ENCODE assay signal across 14 cellular contexts in the genomic region with DNA sequence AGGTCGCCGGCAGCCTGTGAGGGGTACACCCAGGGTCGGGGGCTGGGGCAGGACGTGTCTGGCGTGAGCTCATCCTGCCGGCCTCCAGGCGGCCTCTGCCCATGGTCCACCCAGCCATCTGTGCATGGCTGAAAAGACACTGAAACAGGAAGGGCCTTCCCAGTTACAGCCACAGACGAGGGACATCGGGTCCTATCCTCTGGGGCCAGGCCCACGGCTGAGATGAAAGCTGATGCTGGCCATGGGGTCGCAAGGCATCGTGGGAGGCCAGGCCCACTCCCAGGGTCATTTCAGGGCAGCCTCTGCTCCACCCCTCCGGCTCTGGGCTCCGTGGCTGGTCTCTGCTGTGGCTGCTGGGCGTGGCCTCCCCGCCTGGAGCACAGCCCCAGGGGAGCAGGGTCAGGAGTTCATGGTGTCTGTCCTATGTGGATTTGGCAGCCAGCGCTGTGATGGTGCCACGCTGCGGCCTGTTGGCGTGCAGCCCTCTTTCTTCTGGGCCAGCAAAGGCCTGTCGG. TPM values are rescaled to one million over a fixed set of nuclear protein-coding genes. Genes with fewer than 3 reads are reported as not detected.
DNase-seq lines count a peak whose midpoint lies in the region; ATAC-seq and TF ChIP-seq lines count a peak whose summit lies in the region.
"Had no signal": no experiment of that assay in that cellular context is flagged by ENCODE, and none has a peak within 500 bp of the region (broad histone marks: within the 10 kb centered on the region; RNA-seq: fewer than 3 reads in every experiment).

No MANE protein-coding gene starts in this region.

- TF ChIP-seq EP300 in ovary (IDR thresholded peaks at IDR 0.05), result no peak

- H3K27me3 ChIP-seq in right cardiac atrium (ENCODE audit: control insufficient read depth, insufficient read depth), result no peaks in the 10 kb centered on the region
- H3K27me3 ChIP-seq in ovary, result no peaks in the 10 kb centered on the region

- CTCF ChIA-PET in RWPE1 (lab: Yijun Ruan, JAX), result no interaction called here

- POLR2A ChIA-PET in RWPE1 (lab: Yijun Ruan, JAX; ENCODE audit: low non-redundant PET), result no interaction called here

- no peak for TF ChIP-seq POLR2A in ovary (IDR thresholded peaks at IDR 0.05)

- H3K36me3 ChIP-seq in ovary, result no peaks in the 10 kb centered on the region

- H3K9me3 ChIP-seq in right cardiac atrium (ENCODE audit: control insufficient read depth, low read length) (no peaks in the 10 kb centered on the region), ovary (no peaks in the 10 kb centered on the region)

- intact Hi-C loops in right cardiac atrium (cut with DNase I) (loop anchor here in 1 of 4 donors (10.0 kb wide), 1 partner anchor 162 kb away; no protein-coding TSS in a partner anchor), ovary (cut with DNase I) (no loop called here)

- peak; percentile 60 to 71 for ATAC-seq in right cardiac atrium
- ATAC-seq: naive thymus-derived CD8-positive, alpha-beta T cell; Panc1 had no signal

- 36% methylated on average over 21 of the region's 21 CpGs for WGBS in right cardiac atrium
- 58 to 67% (median 66%) methylated on average over 21 of the region's 21 CpGs for WGBS in ovary, 3 donors

- H3K27ac ChIP-seq in RWPE1, result peak overlapping the region; percentile 63
- no peak overlapping the region for H3K27ac ChIP-seq in right cardiac atrium (ENCODE audit: low read length)
- H3K27ac ChIP-seq in ovary, result no peak overlapping the region

- DNase-seq in AG20443 (ENCODE audit: low spot score) (peak; percentile 81), RWPE1 (ENCODE audit: low spot score) (no peak), right cardiac atrium (peak; percentile 87 to 94 (median 94)), ovary (no peak), SKM-1 treated with dmso at 0.1 percent for 144 hours (lab: John Stamatoyannopoulos, UW; ENCODE audit: unreplicated experiment) (no peak), Ammon's horn (ENCODE audit: low spot score) (no peak)
- DNase-seq: activated CD4-positive, CD25-positive, alpha-beta regulatory T cell; activated gamma-delta T cell; hypothalamus; naive thymus-derived CD8-positive, alpha-beta T cell; NCI-H2029 treated with DMSO at 0.1 percent for 48 hours had no signal

- H3K4me1 ChIP-seq in right cardiac atrium (ENCODE audit: control insufficient read depth, insufficient read depth, low read length) (peaks cover 12% of the 10 kb centered on the region), ovary (ENCODE audit: insufficient read depth) (peaks cover 5% of the 10 kb centered on the region)

- H3K4me3 ChIP-seq in right cardiac atrium (ENCODE audit: low read length) (no peak overlapping the region), ovary (no peak overlapping the region)

- no peak for TF ChIP-seq CTCF in RWPE1 (conservative IDR thresholded peaks at IDR 0.05; ENCODE audit: low read depth)
- TF ChIP-seq CTCF in ovary (IDR thresholded peaks at IDR 0.05), result no peak

RNA-seq across cellular contexts. Expression of a gene that starts 16.6 kb away (rescaled TPM):
- total RNA-seq in right cardiac atrium, result 100 to 1,000 TPM; 153 to 180 (median 179) TPM
- 206 TPM for polyA plus RNA-seq in right cardiac atrium
- total RNA-seq in ovary, result 100 to 1,000 TPM in 5 of 7 donors, 10 to 100 TPM in 2; 34.8 to 143 (median 119) TPM
- polyA plus RNA-seq in ovary, result 100 to 1,000 TPM in 1 of 2 donors, 10 to 100 TPM in 1; 82.6 to 119 TPM

RNA-seq across cellular contexts. Expression of a gene that starts 22.2 kb away (rescaled TPM):
- total RNA-seq in right cardiac atrium (10 to 100 TPM; 11.6 to 15.5 (median 13.0) TPM), ovary (1 to 10 TPM; 2.5 to 8.1 (median 6.7) TPM)
- polyA plus RNA-seq in right cardiac atrium (5.7 TPM), ovary (1 to 10 TPM; 1.9 to 2.3 TPM)

RNA-seq across cellular contexts. Expression of a gene that starts 23.0 kb away (rescaled TPM):
- total RNA-seq in right cardiac atrium, result 10 to 100 TPM; 10.6 to 16.5 (median 14.4) TPM
- polyA plus RNA-seq in right cardiac atrium, result 12.1 TPM
- 10 to 100 TPM; 14.5 to 28.7 (median 26.9) TPM for total RNA-seq in ovary
- 10 to 100 TPM in 1 of 2 donors, under 1 TPM in 1; 0.47 to 25.6 TPM for polyA plus RNA-seq in ovary

RNA-seq across cellular contexts. Expression of a gene that starts 26.1 kb away (rescaled TPM):
- total RNA-seq in right cardiac atrium, result 1 to 10 TPM in 2 of 4 donors, under 1 TPM in 2; 0.50 to 1.8 (median 0.90) TPM
- 0.59 TPM for polyA plus RNA-seq in right cardiac atrium
- total RNA-seq in ovary, result under 1 TPM in 3 of 7 donors, not detected in 4; 0.12 to 0.34 (median 0.26) TPM
- under 1 TPM in 1 of 2 donors, not detected in 1; 0.13 TPM for polyA plus RNA-seq in ovary
- total RNA-seq: naive thymus-derived CD8-positive, alpha-beta T cell; subcutaneous adipose tissue had no signal
- polyA plus RNA-seq: naive thymus-derived CD8-positive, alpha-beta T cell had no signal

RNA-seq across cellular contexts. Expression of a gene that starts 34.0 kb away (rescaled TPM):
- total RNA-seq in right cardiac atrium (not detected), ovary (1 to 10 TPM in 1 of 7 donors, under 1 TPM in 3, not detected in 3; 0.36 to 1.0 (median 0.41) TPM)
- polyA plus RNA-seq in right cardiac atrium (0.27 TPM), ovary (under 1 TPM in 1 of 2 donors, not detected in 1; 0.33 TPM)
- total RNA-seq: subcutaneous adipose tissue had no signal
- polyA plus RNA-seq: BJ had no signal

Comparison
In these comparisons a context has a peak if more than half of its experiments do, and no peak if none do; other contexts are left out.
1. DNase-seq: peak in AG20443 (single experiment) and right cardiac atrium (3 of 3); none in RWPE1 (single experiment), ovary (0 of 5), SKM-1 treated with dmso at 0.1 percent for 144 hours (single experiment) and Ammon's horn (single experiment).